8 cellular contexts compared by ENCODE assay signal in genomic region chr17:20010099-20010863, GRCh38. TPM values are rescaled to one million over a fixed set of nuclear protein-coding genes. Genes with fewer than 3 reads are reported as not detected.
A peak's percentile ranks its signal among the peaks of the same experiment; 100 is the strongest.
DNase-seq lines count a peak whose midpoint lies in the region; ATAC-seq and TF ChIP-seq lines count a peak whose summit lies in the region.

No MANE protein-coding gene starts in this region.

- H2AFZ ChIP-seq in GM23248, result peak overlapping the region; percentile 95

- no peak overlapping the region for H3K27ac ChIP-seq in GM23248
- H3K27ac ChIP-seq in heart right ventricle, result peak overlapping the region; percentile 77 to 91 (median 86)

- no peaks in the 10 kb centered on the region for H3K79me2 ChIP-seq in GM23248 (ENCODE audit: insufficient read depth)

- H3K4me1 Mint-ChIP-seq in osteocyte (ENCODE audit: unreplicated experiment), result peaks cover 9% of the 10 kb centered on the region

- peak overlapping the region; percentile 39 for H3K4me2 ChIP-seq in GM23248 (ENCODE audit: unreplicated experiment)

- in situ Hi-C loops in GM23248 (cut with MboI), result no loop called here

- TF ChIP-seq CTCF in heart right ventricle (IDR thresholded peaks at IDR 0.05) (peak in 7 of 9 donors; percentile 15 to 65 (median 42)), osteocyte (IDR thresholded peaks at IDR 0.05) (peak; percentile 62)

- no peaks in the 10 kb centered on the region for H3K9me2 ChIP-seq in GM23248 (ENCODE audit: insufficient read depth)

- ATAC-seq in heart right ventricle (peak; percentile 41 to 64 (median 55)), GM19397 (IDR thresholded peaks at IDR 0.05; ENCODE audit: unreplicated experiment) (no peak), GM21367 (IDR thresholded peaks at IDR 0.05; ENCODE audit: unreplicated experiment) (no peak)

- H3K36me3 Mint-ChIP-seq in osteocyte (ENCODE audit: unreplicated experiment), result no peaks in the 10 kb centered on the region

- DNase-seq in Ammon's horn (ENCODE audit: low spot score) (peak; percentile 86), GM23248 (peak; percentile 76), NCI-H446 treated with DMSO at 0.1 percent for 48 hours (lab: John Stamatoyannopoulos, UW) (peak; percentile 82), amniotic stem cell (lab: John Stamatoyannopoulos, UW) (peak; percentile 9), heart right ventricle (peak; percentile 20 to 32), osteocyte (ENCODE audit: extremely low spot score, unreplicated experiment) (peak; percentile 71)

- H3K36me3 ChIP-seq in GM23248 (ENCODE audit: low read depth) (no peaks in the 10 kb centered on the region), heart right ventricle (no peaks in the 10 kb centered on the region)

- H3K9ac ChIP-seq in GM23248, result no peak overlapping the region

- H3K9me3 ChIP-seq in GM23248 (ENCODE audit: low read depth) (no peaks in the 10 kb centered on the region), heart right ventricle (no peaks in the 10 kb centered on the region)

- H3F3A ChIP-seq in GM23248 (ENCODE audit: insufficient read depth), result peaks cover 6% of the 10 kb centered on the region; the same call in 1 of the 2 replicates

- intact Hi-C loops in heart right ventricle (cut with DNase I), result loop anchor here in 5 of 10 donors (5.0 to 10.0 kb wide), 6 partner anchors 42 to 82 kb away; no protein-coding TSS in a partner anchor

- peaks cover 78% of the 10 kb centered on the region for H3K27me3 Mint-ChIP-seq in osteocyte (ENCODE audit: unreplicated experiment)

- no peak overlapping the region for H3K27ac Mint-ChIP-seq in osteocyte (ENCODE audit: unreplicated experiment)

- WGBS in GM23248 (ENCODE audit: low coverage in 1 of 2, low lambda C conversion rate in 2 of 2, missing lambda C conversion rate in 2 of 2), 2 experiments, result 29 to 32% methylated on average over 11 of the region's 11 CpGs
- 20% methylated on average over 11 of the region's 11 CpGs for WGBS in heart right ventricle, 2 donors

- H4K20me1 ChIP-seq in GM23248 (ENCODE audit: insufficient read depth), result no peaks in the 10 kb centered on the region

- H3K27me3 ChIP-seq in GM23248 (replicated peaks; ENCODE audit: insufficient read depth) (peaks cover 63% of the 10 kb centered on the region), heart right ventricle (peaks cover 0 to 52% (median 0%) of the 10 kb centered on the region in 7 donors)

- peak overlapping the region; percentile 75 for H3K4me3 Mint-ChIP-seq in osteocyte (ENCODE audit: unreplicated experiment)

- H3K4me3 ChIP-seq in GM23248, result peak overlapping the region; percentile 79
- H3K4me3 ChIP-seq in heart right ventricle, result peak overlapping the region; percentile 75 to 89 (median 79)

- H3K4me1 ChIP-seq in GM23248 (ENCODE audit: insufficient read depth) (no peaks in the 10 kb centered on the region), heart right ventricle (peaks cover 0 to 26% (median 12%) of the 10 kb centered on the region in 9 donors)

- no peaks in the 10 kb centered on the region for H3K9me3 Mint-ChIP-seq in osteocyte (ENCODE audit: unreplicated experiment)

RNA-seq across cellular contexts. Expression of gene SPECC1, which starts 1.1 kb away (rescaled TPM):
- total RNA-seq in GM23248 (2014; rRNA removed; shearing (Covaris generic)), result 1.3 and 4.2 TPM in 2 replicates
- polyA plus RNA-seq in GM23248 (2016; fragmentation: Nextera tagmentation; extraction: Ambion mirVana) (1.5 and 1.9 TPM in 2 replicates), heart right ventricle (1 to 10 TPM; 2.9 to 6.6 TPM)
- total RNA-seq in heart right ventricle (10 to 100 TPM in 5 of 10 donors, 1 to 10 TPM in 5; 6.8 to 15.2 (median 9.7) TPM), osteocyte (12.1 and 12.6 TPM in 2 replicates)

RNA-seq across cellular contexts. Expression of gene AKAP10, which starts 32.7 kb away (rescaled TPM):
- total RNA-seq in GM23248 (2014; rRNA removed; shearing (Covaris generic)), result 24.8 and 26.5 TPM in 2 replicates
- polyA plus RNA-seq in GM23248 (2016; fragmentation: Nextera tagmentation; extraction: Ambion mirVana), result 18.0 and 18.7 TPM in 2 replicates
- 10 to 100 TPM; 12.2 to 17.0 (median 14.2) TPM for total RNA-seq in heart right ventricle
- 1 to 10 TPM; 3.7 to 8.0 TPM for polyA plus RNA-seq in heart right ventricle
- 30.2 and 34.4 TPM in 2 replicates for total RNA-seq in osteocyte

Comparison
In these comparisons a context has a peak if more than half of its experiments do, and no peak if none do; other contexts are left out.
1. DNase-seq: peak in every context shown above with its lines; median percentile 86 in Ammon's horn; 82 in NCI-H446 treated with DMSO at 0.1 percent for 48 hours; 76 in GM23248; 71 in osteocyte; 26 in heart right ventricle; 9 in amniotic stem cell.
2. ATAC-seq: peak in heart right ventricle (8 of 8); none in GM19397 (single experiment) and GM21367 (single experiment).